ENCODE assay signal across 23 cellular contexts in the genomic region with DNA sequence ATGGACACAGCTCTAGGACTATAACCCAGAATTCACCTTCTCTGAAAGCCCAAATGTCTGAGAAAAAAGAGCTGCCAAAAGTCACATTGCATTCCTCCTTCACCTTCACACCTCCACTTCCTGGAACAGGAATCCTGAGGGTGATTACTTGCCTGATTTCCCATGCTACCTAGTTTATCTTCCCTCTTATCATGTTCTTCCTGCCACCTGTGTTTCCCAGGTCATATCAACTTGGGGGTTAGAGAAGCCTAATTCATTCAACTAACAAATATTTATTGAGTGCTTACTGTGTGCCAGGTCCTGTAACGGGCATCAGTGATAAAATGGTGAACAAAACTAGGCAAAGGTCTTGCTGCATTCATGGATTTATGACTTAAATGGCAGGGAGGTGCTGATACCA.
"Had no signal": no experiment of that assay in that cellular context is flagged by ENCODE, and none has a peak within 500 bp of the region (broad histone marks: within the 10 kb centered on the region; RNA-seq: fewer than 3 reads in every experiment).

No MANE protein-coding gene starts in this region.

- H3K9me3 ChIP-seq: ovary, psoas muscle, right lobe of liver, sigmoid colon, stomach, thoracic aorta, thyroid gland, tibial nerve, upper lobe of left lung, vagina had no signal

- H3K4me1 ChIP-seq: neural progenitor cell, psoas muscle, right lobe of liver, sigmoid colon, thyroid gland, tibial nerve, upper lobe of left lung, vagina had no signal

- DNase-seq: natural killer cell; occipital lobe; ovary; psoas muscle; right cardiac atrium; right lobe of liver; sigmoid colon; small intestine; stimulated activated CD4-positive, alpha-beta T cell treated with anti-CD3 and anti-CD28 coated beads, Interleukin-15, amount 100 ng/mL, for 24 hours; stimulated activated CD4-positive, alpha-beta T cell treated with anti-CD3 and anti-CD28 coated beads, Interleukin-2, amount 100 ng/mL, for 24 hours; stimulated activated CD4-positive, alpha-beta T cell treated with anti-CD3 and anti-CD28 coated beads, Interleukin-2, amount 100 ng/mL, for 48 hours; stimulated activated CD4-positive, alpha-beta T cell treated with anti-CD3 and anti-CD28 coated beads, Interleukin-4, amount 100 ng/mL, for 24 hours; stimulated activated naive B cell treated with anti-CD40 and anti-IgM and Interleukin-4, amounts not matched to agents 10 μg/mL and 1 μg/mL and 100 μg/mL, for 72 hours; stimulated activated naive CD4-positive, alpha-beta T cell treated with Interleukin-2 at 50 U/mL for 16 hours; stomach; trophoblast cell; upper lobe of left lung had no signal

- H3K27me3 ChIP-seq: neural progenitor cell, ovary, right lobe of liver, sigmoid colon, stomach, thyroid gland, tibial nerve, upper lobe of left lung, vagina had no signal

- H3K27ac ChIP-seq: neural progenitor cell, ovary, psoas muscle, right lobe of liver, sigmoid colon, stomach, thoracic aorta, thyroid gland, tibial nerve, upper lobe of left lung, vagina had no signal

- ATAC-seq: natural killer cell; psoas muscle; right cardiac atrium; right lobe of liver; stimulated activated effector memory CD8-positive, alpha-beta T cell treated with anti-CD3 and anti-CD28 coated beads, Interleukin-12 subunit alpha, Interleukin-12 subunit beta, amount 100 ng/mL, for 72 hours; stimulated activated naive B cell treated with anti-CD40 and anti-IgM and Interleukin-4, amounts not matched to agents 10 μg/mL and 1 μg/mL and 100 μg/mL, for 72 hours had no signal

- H3K36me3 ChIP-seq: neural progenitor cell, ovary, right lobe of liver, sigmoid colon, stomach, thoracic aorta, thyroid gland, tibial nerve, upper lobe of left lung, vagina had no signal

- H3K4me3 ChIP-seq: neural progenitor cell, ovary, psoas muscle, right lobe of liver, sigmoid colon, stomach, thoracic aorta, thyroid gland, tibial nerve, upper lobe of left lung, vagina had no signal
